Comparison of ENCODE assay signal across 1 cellular context in the genomic region with DNA sequence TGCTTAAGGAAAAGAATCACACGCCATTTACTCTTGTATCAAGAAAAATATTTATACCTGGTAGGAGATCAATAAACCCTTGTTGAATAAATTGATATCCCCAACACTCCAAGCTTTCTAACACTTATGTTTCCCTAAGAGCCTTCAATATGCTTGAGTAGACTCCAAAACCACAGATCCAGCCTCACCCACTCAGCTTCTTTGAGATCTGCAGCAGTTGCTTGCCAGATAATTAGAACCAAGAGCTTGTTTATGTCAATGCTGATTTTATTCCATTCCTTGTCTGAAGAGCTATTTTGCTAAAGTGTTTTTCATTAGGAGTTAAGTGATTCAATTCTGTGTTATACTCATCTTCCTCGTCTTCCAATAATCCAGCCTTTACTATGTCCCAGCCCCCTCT.
TF ChIP-seq lines count a peak whose summit lies in the region.

No MANE protein-coding gene starts in this region.

TF ChIP-seq in WTC11, 78 proteins besides CTCF, POLR2A, EP300 and RAD21 (continued from another document):
- no peak for TF ChIP-seq SMAD4 (CRISPR knock-in tag; IDR thresholded peaks at IDR 0.05)
- TF ChIP-seq, protein P1, sequence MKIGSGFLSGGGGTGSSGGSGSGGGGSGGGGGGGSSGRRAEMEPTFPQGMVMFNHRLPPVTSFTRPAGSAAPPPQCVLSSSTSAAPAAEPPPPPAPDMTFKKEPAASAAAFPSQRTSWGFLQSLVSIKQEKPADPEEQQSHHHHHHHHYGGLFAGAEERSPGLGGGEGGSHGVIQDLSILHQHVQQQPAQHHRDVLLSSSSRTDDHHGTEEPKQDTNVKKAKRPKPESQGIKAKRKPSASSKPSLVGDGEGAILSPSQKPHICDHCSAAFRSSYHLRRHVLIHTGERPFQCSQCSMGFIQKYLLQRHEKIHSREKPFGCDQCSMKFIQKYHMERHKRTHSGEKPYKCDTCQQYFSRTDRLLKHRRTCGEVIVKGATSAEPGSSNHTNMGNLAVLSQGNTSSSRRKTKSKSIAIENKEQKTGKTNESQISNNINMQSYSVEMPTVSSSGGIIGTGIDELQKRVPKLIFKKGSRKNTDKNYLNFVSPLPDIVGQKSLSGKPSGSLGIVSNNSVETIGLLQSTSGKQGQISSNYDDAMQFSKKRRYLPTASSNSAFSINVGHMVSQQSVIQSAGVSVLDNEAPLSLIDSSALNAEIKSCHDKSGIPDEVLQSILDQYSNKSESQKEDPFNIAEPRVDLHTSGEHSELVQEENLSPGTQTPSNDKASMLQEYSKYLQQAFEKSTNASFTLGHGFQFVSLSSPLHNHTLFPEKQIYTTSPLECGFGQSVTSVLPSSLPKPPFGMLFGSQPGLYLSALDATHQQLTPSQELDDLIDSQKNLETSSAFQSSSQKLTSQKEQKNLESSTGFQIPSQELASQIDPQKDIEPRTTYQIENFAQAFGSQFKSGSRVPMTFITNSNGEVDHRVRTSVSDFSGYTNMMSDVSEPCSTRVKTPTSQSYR (CRISPR knock-in tag; IDR thresholded peaks at IDR 0.05), result no peak
- TF ChIP-seq MXD4 (CRISPR knock-in tag; IDR thresholded peaks at IDR 0.05; ENCODE audit: borderline replicate concordance), result no peak
